Comparison of ENCODE assay signal across 8 cellular contexts in the genomic region with DNA sequence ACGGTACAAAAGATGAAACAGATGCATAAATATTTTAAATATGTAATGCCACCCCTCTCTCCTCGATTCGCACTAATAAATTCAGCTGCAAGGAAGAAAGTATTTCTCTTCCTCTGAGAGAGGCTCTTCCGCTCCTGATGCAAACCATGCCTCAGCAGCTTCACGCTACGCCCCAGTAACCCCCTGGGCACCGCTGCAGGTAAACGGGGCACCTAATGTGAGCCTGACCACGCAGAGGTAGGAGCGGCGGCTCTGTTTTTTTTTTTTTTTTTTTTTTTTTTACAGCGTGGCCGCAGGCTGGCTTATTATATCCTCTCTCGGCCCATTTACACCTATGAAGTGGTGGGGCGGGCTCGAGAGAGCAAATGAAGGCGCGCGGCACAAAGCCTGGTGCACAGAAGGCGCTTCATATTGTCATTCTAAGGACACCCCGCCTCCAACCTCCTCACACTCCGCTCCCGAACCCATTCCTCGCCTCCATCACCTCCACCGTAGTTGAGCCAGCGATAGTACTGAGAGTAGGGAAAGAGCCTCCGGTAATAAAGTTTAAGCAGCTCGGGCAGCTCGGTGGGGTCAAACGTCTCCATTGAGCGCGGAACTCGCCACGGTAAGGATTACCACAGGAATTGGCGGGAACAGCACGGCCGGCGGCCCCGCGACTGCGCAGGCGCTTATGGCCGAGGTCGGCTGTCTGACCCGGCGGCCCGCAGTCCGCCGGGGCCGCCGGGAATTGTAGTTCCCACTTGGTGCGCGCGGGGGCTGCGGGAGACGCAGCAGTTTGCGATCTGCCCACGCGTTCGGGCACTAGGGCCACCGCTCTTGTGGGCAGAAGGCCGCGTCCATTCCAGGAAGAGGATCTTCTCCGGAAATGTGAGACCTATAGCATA. TPM values are rescaled to one million over a fixed set of nuclear protein-coding genes. Genes with fewer than 3 reads are reported as not detected.
DNase-seq lines count a peak whose midpoint lies in the region; ATAC-seq and TF ChIP-seq lines count a peak whose summit lies in the region.

A gene (minus strand): TSS at position 612 of the 887 bp plus-strand sequence. CDS start 25 bp downstream, at position 587.

- no peak for TF ChIP-seq CTCF in lower leg skin (IDR thresholded peaks at IDR 0.05)

- ATAC-seq in GM19397 (IDR thresholded peaks at IDR 0.05; ENCODE audit: unreplicated experiment) = peak; percentile 81
- ATAC-seq in HG03558 (IDR thresholded peaks at IDR 0.05; ENCODE audit: extremely low read depth, unreplicated experiment) = peak; percentile 48

- intact Hi-C loops in lower leg skin (cut with DNase I; ENCODE audit: low total_unique reads) = no loop called here

- DNase-seq in CD1c-positive myeloid dendritic cell (ENCODE audit: extremely low spot score) (peak; percentile 94), NCI-H69 (lab: John Stamatoyannopoulos, UW) (peak; percentile 98), dermis microvascular lymphatic vessel endothelial cell (ENCODE audit: low read depth in 2 of 2) (peak; percentile 46 to 79), lower leg skin (ENCODE audit: low spot score in 2 of 2) (peak; percentile 63 to 95)
- DNase-seq in activated CD4-positive, alpha-beta T cell treated with anti-CD3 and anti-CD28 coated beads, Interleukin-2, amount 50 U/mL, for 24 hours (ENCODE audit: low read depth in 1 of 2, low spot score in 1 of 2) = peak; percentile 73 to 77
- DNase-seq in stimulated activated CD4-positive, alpha-beta T cell treated with anti-CD3 and anti-CD28 coated beads, Interleukin-4, amount 100 ng/mL, for 24 hours = peak; percentile 87

- no peak for TF ChIP-seq POLR2A in lower leg skin (IDR thresholded peaks at IDR 0.05)

- peak within 1 kb of the TSS; percentile 59 for H3K4me3 ChIP-seq in lower leg skin (ENCODE audit: low read depth, poor library complexity, severe bottlenecking)

- 1% methylated on average over 64 of the region's 64 CpGs for WGBS in lower leg skin, 2 donors

RNA-seq across cellular contexts. Expression of the gene that starts here (rescaled TPM):
- 4.3 and 8.9 TPM in 2 replicates for total RNA-seq in dermis microvascular lymphatic vessel endothelial cell
- total RNA-seq in lower leg skin = 10 to 100 TPM in 1 of 4 donors, 1 to 10 TPM in 3; 7.9 to 10.5 (median 9.1) TPM

Comparison
In these comparisons a context has a peak if more than half of its experiments do, and no peak if none do; other contexts are left out.
1. Peak in every context shown above with its lines: DNase-seq, ATAC-seq and H3K4me3 ChIP-seq.